23 cellular contexts compared by ENCODE assay signal in the genomic region with DNA sequence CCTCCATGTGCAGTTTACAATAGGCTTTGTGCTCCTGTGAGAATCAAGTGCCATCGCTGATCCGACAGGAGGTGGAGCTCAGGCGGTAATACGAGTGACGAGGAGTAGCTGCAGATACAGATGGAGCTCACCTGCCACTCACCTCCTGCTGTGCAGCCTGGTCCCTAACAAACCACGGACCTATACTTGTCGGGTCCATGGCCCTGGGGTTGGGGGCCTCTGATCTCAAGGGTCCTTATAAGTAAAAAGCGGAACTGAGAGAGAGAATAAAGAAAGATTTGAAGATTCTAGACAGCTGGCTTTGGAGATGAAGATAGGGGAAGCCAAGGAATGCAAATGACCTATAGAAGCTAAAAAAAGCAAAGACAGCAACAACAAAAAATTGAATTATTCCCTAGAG.
DNase-seq lines count a peak whose midpoint lies in the region; ATAC-seq and TF ChIP-seq lines count a peak whose summit lies in the region.
"Had no signal": no experiment of that assay in that cellular context is flagged by ENCODE, and none has a peak within 500 bp of the region (broad histone marks: within the 10 kb centered on the region; RNA-seq: fewer than 3 reads in every experiment).

No MANE protein-coding gene starts in this region.

- ATAC-seq in GM19043 (IDR thresholded peaks at IDR 0.05; ENCODE audit: low read depth, unreplicated experiment) (peak; percentile 61), HG03175 (IDR thresholded peaks at IDR 0.05; ENCODE audit: unreplicated experiment) (peak; percentile 59), HG03442 (IDR thresholded peaks at IDR 0.05; ENCODE audit: unreplicated experiment) (no peak)
- no peak for ATAC-seq in activated naive CD8-positive, alpha-beta T cell treated with anti-CD3 and anti-CD28 coated beads, Interleukin-2, amount 50 U/mL, for 24 hours
- ATAC-seq: esophagus mucosa, HepG2, PC-3 had no signal

- DNase-seq in GM12865 (ENCODE audit: low read depth), result peak; percentile 37
- DNase-seq in activated naive CD8-positive, alpha-beta T cell treated with anti-CD3 and anti-CD28 coated beads, Interleukin-2, amount 50 U/mL, for 24 hours, result no peak
- no peak for DNase-seq in effector CD8-positive, alpha-beta T cell (lab: John Stamatoyannopoulos, UW)
- no peak for DNase-seq in spleen
- DNase-seq: activated CD4-positive, alpha-beta T cell treated with anti-CD3 and anti-CD28 coated beads, Interleukin-2, amount 50 U/mL, for 1 hour; activated T-cell treated with anti-CD3 and anti-CD28 coated beads for 4 hours; GF-D8; H7; MG63; NCI-H2029; NCI-H524 treated with DMSO at 0.1 percent for 48 hours; PC-3; right lobe of liver; stimulated activated CD4-positive, alpha-beta T cell treated with anti-CD3 and anti-CD28 coated beads, Interleukin-2, amount 100 ng/mL, for 48 hours; substantia nigra had no signal

- peaks cover 3 to 29% (median 11%) of the 10 kb centered on the region in 6 donors for H3K4me1 ChIP-seq in spleen
- H3K4me1 ChIP-seq: right lobe of liver had no signal

- WGBS in spleen, 5 donors, result 81 to 91% (median 88%) methylated on average over 8 of the region's 8 CpGs

- H3K4me3 Mint-ChIP-seq in nephron, result no peak overlapping the region
- no peak overlapping the region for H3K4me3 Mint-ChIP-seq in activated naive CD8-positive, alpha-beta T cell treated with anti-CD3 and anti-CD28 coated beads, Interleukin-2, amount 50 U/mL, for 24 hours
- H3K4me3 Mint-ChIP-seq: activated naive CD4-positive, alpha-beta T cell treated with anti-CD3 and anti-CD28 coated beads, Interleukin-2, amount 50 U/mL, for 24 hours had no signal

- H3K4me1 Mint-ChIP-seq in nephron, result peaks cover 47% of the 10 kb centered on the region
- no peaks in the 10 kb centered on the region for H3K4me1 Mint-ChIP-seq in activated naive CD8-positive, alpha-beta T cell treated with anti-CD3 and anti-CD28 coated beads, Interleukin-2, amount 50 U/mL, for 24 hours
- H3K4me1 Mint-ChIP-seq: activated naive CD4-positive, alpha-beta T cell treated with anti-CD3 and anti-CD28 coated beads, Interleukin-2, amount 50 U/mL, for 24 hours had no signal

- H3K27me3 ChIP-seq in spleen (replicated peaks in 1 of 7), result no peaks in the 10 kb centered on the region
- H3K27me3 ChIP-seq: MG63, neutrophil, right lobe of liver had no signal

- no peak overlapping the region for H3K4me3 ChIP-seq in GM12865 (ENCODE audit: low read depth, low read length)
- H3K4me3 ChIP-seq in spleen, result no peak overlapping the region
- H3K4me3 ChIP-seq: MG63, right lobe of liver had no signal

- H3K27me3 Mint-ChIP-seq in nephron (ENCODE audit: low read depth), result no peaks in the 10 kb centered on the region
- H3K27me3 Mint-ChIP-seq in activated naive CD8-positive, alpha-beta T cell treated with anti-CD3 and anti-CD28 coated beads, Interleukin-2, amount 50 U/mL, for 24 hours, result no peaks in the 10 kb centered on the region
- H3K27me3 Mint-ChIP-seq: activated naive CD4-positive, alpha-beta T cell treated with anti-CD3 and anti-CD28 coated beads, Interleukin-2, amount 50 U/mL, for 24 hours had no signal

- H3K27ac Mint-ChIP-seq in nephron, result peak overlapping the region in 2 of 3 experiments; percentile 49 to 56
- H3K27ac Mint-ChIP-seq in activated naive CD8-positive, alpha-beta T cell treated with anti-CD3 and anti-CD28 coated beads, Interleukin-2, amount 50 U/mL, for 24 hours, result no peak overlapping the region
- H3K27ac Mint-ChIP-seq: activated naive CD4-positive, alpha-beta T cell treated with anti-CD3 and anti-CD28 coated beads, Interleukin-2, amount 50 U/mL, for 24 hours had no signal

- TF ChIP-seq POLR2A in spleen (IDR thresholded peaks at IDR 0.05), result no peak

- peaks cover 14% of the 10 kb centered on the region for H3K9me3 Mint-ChIP-seq in nephron
- no peaks in the 10 kb centered on the region for H3K9me3 Mint-ChIP-seq in activated naive CD8-positive, alpha-beta T cell treated with anti-CD3 and anti-CD28 coated beads, Interleukin-2, amount 50 U/mL, for 24 hours
- H3K9me3 Mint-ChIP-seq: activated naive CD4-positive, alpha-beta T cell treated with anti-CD3 and anti-CD28 coated beads, Interleukin-2, amount 50 U/mL, for 24 hours had no signal

- peak overlapping the region in 2 of 8 donors; percentile 22 to 26 for H3K27ac ChIP-seq in spleen
- H3K27ac ChIP-seq: neutrophil, right lobe of liver had no signal

- no peak for TF ChIP-seq CTCF in GM12865 (IDR thresholded peaks at IDR 0.05; ENCODE audit: insufficient read depth, low read depth, low read length, missing control alignments)
- no peak for TF ChIP-seq CTCF in nephron (IDR thresholded peaks at IDR 0.05; ENCODE audit: unreplicated experiment in 3 of 3)
- no peak for TF ChIP-seq CTCF in spleen (IDR thresholded peaks at IDR 0.05 in 8 of 11, conservative IDR thresholded peaks at IDR 0.05 in 3 of 11)

- intact Hi-C loops in spleen (cut with DNase I; ENCODE audit: low total_unique reads), result no loop called here

- H3K36me3 Mint-ChIP-seq in nephron (ENCODE audit: low read depth), result peaks cover 25% of the 10 kb centered on the region
- H3K36me3 Mint-ChIP-seq in activated naive CD8-positive, alpha-beta T cell treated with anti-CD3 and anti-CD28 coated beads, Interleukin-2, amount 50 U/mL, for 24 hours (ENCODE audit: low read depth), result no peaks in the 10 kb centered on the region
- H3K36me3 Mint-ChIP-seq: activated naive CD4-positive, alpha-beta T cell treated with anti-CD3 and anti-CD28 coated beads, Interleukin-2, amount 50 U/mL, for 24 hours had no signal

- no peaks in the 10 kb centered on the region for H3K36me3 ChIP-seq in spleen
- H3K36me3 ChIP-seq: MG63, neutrophil, right lobe of liver had no signal

- peaks cover 0 to 4% (median 0%) of the 10 kb centered on the region in 8 donors for H3K9me3 ChIP-seq in spleen
- H3K9me3 ChIP-seq: MG63, neutrophil, right lobe of liver had no signal

Comparison
In these comparisons a context has a peak if more than half of its experiments do, and no peak if none do; other contexts are left out.
1. ATAC-seq: peak in GM19043 (single experiment) and HG03175 (single experiment); none in activated naive CD8-positive, alpha-beta T cell treated with anti-CD3 and anti-CD28 coated beads, Interleukin-2, amount 50 U/mL, for 24 hours (single experiment) and HG03442 (single experiment).